In genomic region chr17:8163978-8164814, GRCh38 we compare ENCODE assay signal across 6 cellular contexts.
DNase-seq lines count a peak whose midpoint lies in the region; ATAC-seq lines count a peak whose summit lies in the region.

No MANE protein-coding gene starts in this region.

- DNase-seq in NCI-H146 (lab: John Stamatoyannopoulos, UW) (peak; percentile 34), NCI-H146 treated with DMSO at 0.1 percent for 48 hours (lab: John Stamatoyannopoulos, UW; ENCODE audit: unreplicated experiment) (no peak), activated T-cell treated with anti-CD3 and anti-CD28 coated beads for 48 hours (ENCODE audit: low read depth) (peak; percentile 70), hypothalamus (lab: John Stamatoyannopoulos, UW) (peak in 32 of 51 donors; percentile 13 to 83 (median 42))
- DNase-seq in stimulated activated CD8-positive, alpha-beta memory T cell treated with anti-CD3 and anti-CD28 coated beads, Interleukin-4, amount 100 ng/mL, for 24 hours (ENCODE audit: low read depth), result peak; percentile 69

- no peak for ATAC-seq in HG03432 (IDR thresholded peaks at IDR 0.05; ENCODE audit: unreplicated experiment)
